14 cellular contexts compared by ENCODE assay signal in the genomic region with DNA sequence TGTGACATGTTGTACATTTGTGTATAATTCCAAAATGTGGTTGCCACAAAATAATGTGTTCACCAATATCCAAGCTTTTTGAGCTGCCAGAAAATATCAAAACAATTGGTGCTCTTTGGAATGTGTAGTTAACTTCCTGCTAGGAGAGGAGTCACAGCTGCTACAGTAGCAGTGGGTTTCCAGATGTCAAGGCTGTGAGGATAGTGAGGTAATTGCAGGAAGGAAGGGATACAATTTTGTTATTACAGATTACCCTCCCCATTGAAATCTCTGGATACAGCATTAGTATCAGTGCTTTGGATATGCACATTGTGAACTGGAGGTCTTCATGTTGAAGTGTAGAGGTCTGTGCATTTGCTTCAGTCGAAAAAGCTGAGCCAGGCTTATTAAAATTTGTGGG.
A peak's percentile ranks its signal among the peaks of the same experiment; 100 is the strongest.
DNase-seq lines count a peak whose midpoint lies in the region; ATAC-seq and TF ChIP-seq lines count a peak whose summit lies in the region.
"Had no signal": no experiment of that assay in that cellular context is flagged by ENCODE, and none has a peak within 500 bp of the region (broad histone marks: within the 10 kb centered on the region; RNA-seq: fewer than 3 reads in every experiment).

No MANE protein-coding gene starts in this region.

- H4K20me1 ChIP-seq in H9 (ENCODE audit: control insufficient read depth, insufficient read depth, insufficient read length), result no peaks in the 10 kb centered on the region

- no peak overlapping the region for H2BK120ac ChIP-seq in H9 (ENCODE audit: low read depth, low read length, poor library complexity, severe bottlenecking)

- H3K4me2 ChIP-seq in H9 (ENCODE audit: insufficient read depth, insufficient read length, low read length), result no peak overlapping the region

- H2BK15ac ChIP-seq in H9 (ENCODE audit: low read depth, low read length), result no peak overlapping the region

- no peak overlapping the region for H2AFZ ChIP-seq in H9 (ENCODE audit: low read length)

- TF ChIP-seq CTCF in endothelial cell (IDR thresholded peaks at IDR 0.05; ENCODE audit: unreplicated experiment), result no peak
- no peak for TF ChIP-seq CTCF in nephron progenitor cell (IDR thresholded peaks at IDR 0.05)
- no peak for TF ChIP-seq CTCF in H9 (conservative IDR thresholded peaks at IDR 0.05)

- no peaks in the 10 kb centered on the region for H3K36me3 Mint-ChIP-seq in endothelial cell (ENCODE audit: low read depth, unreplicated experiment)
- no peaks in the 10 kb centered on the region for H3K36me3 Mint-ChIP-seq in nephron progenitor cell (ENCODE audit: low read depth)
- no peaks in the 10 kb centered on the region for H3K36me3 Mint-ChIP-seq in H9 (ENCODE audit: insufficient read depth in 1 of 3, low read depth in 3 of 3)

- H3T11ph ChIP-seq in H9 (ENCODE audit: low read length), result no peak overlapping the region

- no peaks in the 10 kb centered on the region for H3K79me2 ChIP-seq in H9 (ENCODE audit: insufficient read depth, low read length)

- no peak overlapping the region for H2AK5ac ChIP-seq in H9 (ENCODE audit: insufficient read length, low read length)

- H3K27me3 Mint-ChIP-seq in endothelial cell (ENCODE audit: unreplicated experiment) (peaks cover 8% of the 10 kb centered on the region), nephron progenitor cell (ENCODE audit: low read depth, poor library complexity) (no peaks in the 10 kb centered on the region), H9 (ENCODE audit: low read depth) (no peaks in the 10 kb centered on the region)

- no peak overlapping the region for H4K5ac ChIP-seq in H9 (ENCODE audit: insufficient read length, low read depth, low read length)

- H3K18ac ChIP-seq in H9 (ENCODE audit: insufficient read length, low read depth, low read length), result no peak overlapping the region

- no peak overlapping the region for H4K8ac ChIP-seq in H9 (replicated peaks; ENCODE audit: insufficient read length, low read depth, low read length)

- H3K4me1 ChIP-seq in H9 (ENCODE audit: insufficient read depth, low read length), result no peaks in the 10 kb centered on the region

- no peak overlapping the region for H2BK12ac ChIP-seq in H9 (ENCODE audit: insufficient read length, low read depth, low read length)

- no peak overlapping the region for H3K56ac ChIP-seq in H9 (ENCODE audit: insufficient read length, low read depth, low read length)

- H2BK20ac ChIP-seq in H9 (ENCODE audit: low read depth, low read length, poor library complexity, severe bottlenecking), result no peak overlapping the region

- H3K23ac ChIP-seq in H9 (ENCODE audit: insufficient read length, low read depth, low read length), result no peak overlapping the region

- H3K14ac ChIP-seq in H9 (ENCODE audit: insufficient read depth, low read length), result no peak overlapping the region

- no peaks in the 10 kb centered on the region for H3K27me3 ChIP-seq in H9 (ENCODE audit: insufficient read depth, low read length)
- H3K27me3 ChIP-seq: upper lobe of left lung had no signal

- H2BK5ac ChIP-seq in H9 (ENCODE audit: insufficient read length, low read length), result no peak overlapping the region

- H3K9me3 Mint-ChIP-seq in endothelial cell (ENCODE audit: unreplicated experiment), result no peaks in the 10 kb centered on the region
- H3K9me3 Mint-ChIP-seq in nephron progenitor cell, result no peaks in the 10 kb centered on the region
- no peaks in the 10 kb centered on the region for H3K9me3 Mint-ChIP-seq in H9

- H3K27ac ChIP-seq in H9 (ENCODE audit: insufficient read length, low read depth, low read length), result no peak overlapping the region
- H3K27ac ChIP-seq: HL-60 had no signal

- H3K4me3 Mint-ChIP-seq in endothelial cell (ENCODE audit: unreplicated experiment) (no peak overlapping the region), nephron progenitor cell (no peak overlapping the region), H9 (no peak overlapping the region)

- WGBS in H9 (ENCODE audit: extremely low coverage, insufficient read length, low lambda C conversion rate), result no CpG with 5 or more reads among the region's 1 CpG

- no peak overlapping the region for H4K91ac ChIP-seq in H9 (ENCODE audit: insufficient read length, low read depth, low read length)

- no peaks in the 10 kb centered on the region for H3K23me2 ChIP-seq in H9 (ENCODE audit: insufficient read length, low read depth, low read length, poor library complexity, severe bottlenecking)

- H3K9ac ChIP-seq in H9 (ENCODE audit: extremely low read depth, insufficient read length, low read length), result no peak overlapping the region

- H3K27ac Mint-ChIP-seq in endothelial cell (ENCODE audit: unreplicated experiment) (peak overlapping the region; percentile 98), nephron progenitor cell (peak overlapping the region; percentile 8), H9 (no peak overlapping the region)

- no peaks in the 10 kb centered on the region for H3K9me3 ChIP-seq in H9 (ENCODE audit: control insufficient read depth, low read depth, low read length)
- H3K9me3 ChIP-seq: upper lobe of left lung had no signal

- H3K79me1 ChIP-seq in H9 (ENCODE audit: insufficient read depth, low read depth, low read length, poor library complexity, severe bottlenecking), result no peaks in the 10 kb centered on the region

- DNase-seq in NCI-H82 (lab: John Stamatoyannopoulos, UW) (peak; percentile 41), NCI-H82 treated with DMSO at 0.1 percent for 48 hours (lab: John Stamatoyannopoulos, UW; ENCODE audit: unreplicated experiment) (no peak), NCI-H2081 treated with DMSO at 0.1 percent for 48 hours (lab: John Stamatoyannopoulos, UW) (peak; percentile 52), endothelial cell (ENCODE audit: low spot score) (peak; percentile 9), nephron progenitor cell (no peak), OCI-M1 (lab: John Stamatoyannopoulos, UW) (no peak), H9 (no peak)
- DNase-seq: activated CD4-positive, CD25-positive, alpha-beta regulatory T cell; activated T-cell treated with anti-CD3 and anti-CD28 coated beads, Interleukin-2, amount 50 U/mL, for 48 hours; NCI-H1694 treated with DMSO at 0.1 percent for 48 hours; retina; upper lobe of left lung had no signal

- no peak overlapping the region for H3K4ac ChIP-seq in H9 (ENCODE audit: low read depth, low read length)

- H3K4me1 Mint-ChIP-seq in endothelial cell (ENCODE audit: unreplicated experiment) (peaks cover 40% of the 10 kb centered on the region), nephron progenitor cell (peaks cover 4% of the 10 kb centered on the region), H9 (peaks cover 0 to 6% of the 10 kb centered on the region in 2 experiments; a peak in 2 of 4 replicates)

- ATAC-seq in HG03432 (IDR thresholded peaks at IDR 0.05; ENCODE audit: unreplicated experiment), result no peak

Comparison
In these comparisons a context has a peak if more than half of its experiments do, and no peak if none do; other contexts are left out.
1. DNase-seq: peak in NCI-H82 (single experiment), NCI-H2081 treated with DMSO at 0.1 percent for 48 hours (single experiment) and endothelial cell (single experiment); none in NCI-H82 treated with DMSO at 0.1 percent for 48 hours (single experiment), nephron progenitor cell (single experiment), OCI-M1 (single experiment) and H9 (single experiment).
2. H3K27ac Mint-ChIP-seq: peak in endothelial cell (single experiment) and nephron progenitor cell (single experiment); none in H9 (0 of 3).